Comparison of ENCODE assay signal across 3 cellular contexts in the genomic region with DNA sequence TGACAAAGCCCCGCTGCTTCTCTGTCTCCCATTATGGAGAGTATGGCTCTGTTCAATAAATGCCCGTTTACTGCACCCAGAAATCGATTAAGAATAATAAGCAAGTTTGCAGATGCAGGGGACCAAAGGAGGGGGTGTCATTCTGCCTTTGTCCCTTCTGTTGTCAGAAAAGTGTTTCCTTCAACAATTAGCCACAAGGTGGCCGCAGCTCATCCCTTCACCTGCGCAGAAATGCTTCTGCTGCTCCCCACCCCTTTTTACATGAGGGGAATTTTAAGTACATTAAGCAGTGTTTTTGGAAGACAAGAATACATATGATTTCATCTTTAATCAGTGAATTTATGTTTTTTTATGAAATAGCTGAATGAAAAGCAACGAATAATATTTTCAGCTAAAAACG.
TF ChIP-seq lines count a peak whose summit lies in the region.

No MANE protein-coding gene starts in this region.

TF ChIP-seq in SK-N-SH, 30 proteins besides CTCF, POLR2A, EP300 and RAD21 (continued from another document):
- TF ChIP-seq, protein P1, sequence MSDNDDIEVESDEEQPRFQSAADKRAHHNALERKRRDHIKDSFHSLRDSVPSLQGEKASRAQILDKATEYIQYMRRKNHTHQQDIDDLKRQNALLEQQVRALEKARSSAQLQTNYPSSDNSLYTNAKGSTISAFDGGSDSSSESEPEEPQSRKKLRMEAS (IDR thresholded peaks at IDR 0.05; ENCODE audit: low read depth): no peak
- TF ChIP-seq FOXJ3 (CRISPR knock-in tag; IDR thresholded peaks at IDR 0.05): no peak
- TF ChIP-seq NRF1 (IDR thresholded peaks at IDR 0.05; ENCODE audit: low read depth, low read length): no peak
- TF ChIP-seq, protein P2, sequence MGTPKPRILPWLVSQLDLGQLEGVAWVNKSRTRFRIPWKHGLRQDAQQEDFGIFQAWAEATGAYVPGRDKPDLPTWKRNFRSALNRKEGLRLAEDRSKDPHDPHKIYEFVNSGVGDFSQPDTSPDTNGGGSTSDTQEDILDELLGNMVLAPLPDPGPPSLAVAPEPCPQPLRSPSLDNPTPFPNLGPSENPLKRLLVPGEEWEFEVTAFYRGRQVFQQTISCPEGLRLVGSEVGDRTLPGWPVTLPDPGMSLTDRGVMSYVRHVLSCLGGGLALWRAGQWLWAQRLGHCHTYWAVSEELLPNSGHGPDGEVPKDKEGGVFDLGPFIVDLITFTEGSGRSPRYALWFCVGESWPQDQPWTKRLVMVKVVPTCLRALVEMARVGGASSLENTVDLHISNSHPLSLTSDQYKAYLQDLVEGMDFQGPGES (IDR thresholded peaks at IDR 0.05; ENCODE audit: low read depth, low read length): no peak

TF ChIP-seq in SK-N-SH treated with all-trans-retinoic acid at 6 μM for 48 hours, 23 proteins besides CTCF, POLR2A, EP300 and RAD21 (continued from another document and continues in another):
- TF ChIP-seq, protein P3, sequence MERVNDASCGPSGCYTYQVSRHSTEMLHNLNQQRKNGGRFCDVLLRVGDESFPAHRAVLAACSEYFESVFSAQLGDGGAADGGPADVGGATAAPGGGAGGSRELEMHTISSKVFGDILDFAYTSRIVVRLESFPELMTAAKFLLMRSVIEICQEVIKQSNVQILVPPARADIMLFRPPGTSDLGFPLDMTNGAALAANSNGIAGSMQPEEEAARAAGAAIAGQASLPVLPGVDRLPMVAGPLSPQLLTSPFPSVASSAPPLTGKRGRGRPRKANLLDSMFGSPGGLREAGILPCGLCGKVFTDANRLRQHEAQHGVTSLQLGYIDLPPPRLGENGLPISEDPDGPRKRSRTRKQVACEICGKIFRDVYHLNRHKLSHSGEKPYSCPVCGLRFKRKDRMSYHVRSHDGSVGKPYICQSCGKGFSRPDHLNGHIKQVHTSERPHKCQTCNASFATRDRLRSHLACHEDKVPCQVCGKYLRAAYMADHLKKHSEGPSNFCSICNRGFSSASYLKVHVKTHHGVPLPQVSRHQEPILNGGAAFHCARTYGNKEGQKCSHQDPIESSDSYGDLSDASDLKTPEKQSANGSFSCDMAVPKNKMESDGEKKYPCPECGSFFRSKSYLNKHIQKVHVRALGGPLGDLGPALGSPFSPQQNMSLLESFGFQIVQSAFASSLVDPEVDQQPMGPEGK (CRISPR knock-in tag; IDR thresholded peaks at IDR 0.05; ENCODE audit: borderline replicate concordance): no peak
- TF ChIP-seq PPARA (CRISPR knock-in tag; IDR thresholded peaks at IDR 0.05; ENCODE audit: borderline replicate concordance): no peak
- TF ChIP-seq, protein P4, sequence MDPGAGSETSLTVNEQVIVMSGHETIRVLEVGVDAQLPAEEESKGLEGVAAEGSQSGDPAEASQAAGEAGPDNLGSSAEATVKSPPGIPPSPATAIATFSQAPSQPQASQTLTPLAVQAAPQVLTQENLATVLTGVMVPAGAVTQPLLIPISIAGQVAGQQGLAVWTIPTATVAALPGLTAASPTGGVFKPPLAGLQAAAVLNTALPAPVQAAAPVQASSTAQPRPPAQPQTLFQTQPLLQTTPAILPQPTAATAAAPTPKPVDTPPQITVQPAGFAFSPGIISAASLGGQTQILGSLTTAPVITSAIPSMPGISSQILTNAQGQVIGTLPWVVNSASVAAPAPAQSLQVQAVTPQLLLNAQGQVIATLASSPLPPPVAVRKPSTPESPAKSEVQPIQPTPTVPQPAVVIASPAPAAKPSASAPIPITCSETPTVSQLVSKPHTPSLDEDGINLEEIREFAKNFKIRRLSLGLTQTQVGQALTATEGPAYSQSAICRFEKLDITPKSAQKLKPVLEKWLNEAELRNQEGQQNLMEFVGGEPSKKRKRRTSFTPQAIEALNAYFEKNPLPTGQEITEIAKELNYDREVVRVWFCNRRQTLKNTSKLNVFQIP (CRISPR knock-in tag; IDR thresholded peaks at IDR 0.05; ENCODE audit: borderline replicate concordance, low read depth): no peak
- no peak for TF ChIP-seq ESRRG (CRISPR knock-in tag; IDR thresholded peaks at IDR 0.05)
- TF ChIP-seq ZNF565 (CRISPR knock-in tag; conservative IDR thresholded peaks at IDR 0.05; ENCODE audit: low read depth): no peak
- no peak for TF ChIP-seq ZNF8 (CRISPR knock-in tag; IDR thresholded peaks at IDR 0.05)
- TF ChIP-seq BACH2 (CRISPR knock-in tag; IDR thresholded peaks at IDR 0.05; ENCODE audit: borderline replicate concordance): no peak
- TF ChIP-seq, protein P5, sequence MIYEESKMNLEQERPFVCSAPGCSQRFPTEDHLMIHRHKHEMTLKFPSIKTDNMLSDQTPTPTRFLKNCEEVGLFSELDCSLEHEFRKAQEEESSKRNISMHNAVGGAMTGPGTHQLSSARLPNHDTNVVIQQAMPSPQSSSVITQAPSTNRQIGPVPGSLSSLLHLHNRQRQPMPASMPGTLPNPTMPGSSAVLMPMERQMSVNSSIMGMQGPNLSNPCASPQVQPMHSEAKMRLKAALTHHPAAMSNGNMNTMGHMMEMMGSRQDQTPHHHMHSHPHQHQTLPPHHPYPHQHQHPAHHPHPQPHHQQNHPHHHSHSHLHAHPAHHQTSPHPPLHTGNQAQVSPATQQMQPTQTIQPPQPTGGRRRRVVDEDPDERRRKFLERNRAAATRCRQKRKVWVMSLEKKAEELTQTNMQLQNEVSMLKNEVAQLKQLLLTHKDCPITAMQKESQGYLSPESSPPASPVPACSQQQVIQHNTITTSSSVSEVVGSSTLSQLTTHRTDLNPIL (CRISPR knock-in tag; IDR thresholded peaks at IDR 0.05; ENCODE audit: low read depth): no peak
- no peak for TF ChIP-seq TCF4 (CRISPR knock-in tag; IDR thresholded peaks at IDR 0.05; ENCODE audit: borderline replicate concordance)
- TF ChIP-seq, protein P6, sequence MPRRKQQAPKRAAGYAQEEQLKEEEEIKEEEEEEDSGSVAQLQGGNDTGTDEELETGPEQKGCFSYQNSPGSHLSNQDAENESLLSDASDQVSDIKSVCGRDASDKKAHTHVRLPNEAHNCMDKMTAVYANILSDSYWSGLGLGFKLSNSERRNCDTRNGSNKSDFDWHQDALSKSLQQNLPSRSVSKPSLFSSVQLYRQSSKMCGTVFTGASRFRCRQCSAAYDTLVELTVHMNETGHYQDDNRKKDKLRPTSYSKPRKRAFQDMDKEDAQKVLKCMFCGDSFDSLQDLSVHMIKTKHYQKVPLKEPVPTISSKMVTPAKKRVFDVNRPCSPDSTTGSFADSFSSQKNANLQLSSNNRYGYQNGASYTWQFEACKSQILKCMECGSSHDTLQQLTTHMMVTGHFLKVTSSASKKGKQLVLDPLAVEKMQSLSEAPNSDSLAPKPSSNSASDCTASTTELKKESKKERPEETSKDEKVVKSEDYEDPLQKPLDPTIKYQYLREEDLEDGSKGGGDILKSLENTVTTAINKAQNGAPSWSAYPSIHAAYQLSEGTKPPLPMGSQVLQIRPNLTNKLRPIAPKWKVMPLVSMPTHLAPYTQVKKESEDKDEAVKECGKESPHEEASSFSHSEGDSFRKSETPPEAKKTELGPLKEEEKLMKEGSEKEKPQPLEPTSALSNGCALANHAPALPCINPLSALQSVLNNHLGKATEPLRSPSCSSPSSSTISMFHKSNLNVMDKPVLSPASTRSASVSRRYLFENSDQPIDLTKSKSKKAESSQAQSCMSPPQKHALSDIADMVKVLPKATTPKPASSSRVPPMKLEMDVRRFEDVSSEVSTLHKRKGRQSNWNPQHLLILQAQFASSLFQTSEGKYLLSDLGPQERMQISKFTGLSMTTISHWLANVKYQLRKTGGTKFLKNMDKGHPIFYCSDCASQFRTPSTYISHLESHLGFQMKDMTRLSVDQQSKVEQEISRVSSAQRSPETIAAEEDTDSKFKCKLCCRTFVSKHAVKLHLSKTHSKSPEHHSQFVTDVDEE (CRISPR knock-in tag; IDR thresholded peaks at IDR 0.05): no peak
- TF ChIP-seq OSR1 (CRISPR knock-in tag; IDR thresholded peaks at IDR 0.05): no peak
- no peak for TF ChIP-seq CSDC2 (CRISPR knock-in tag; IDR thresholded peaks at IDR 0.05)

TF ChIP-seq in K562, 482 proteins besides CTCF, POLR2A, EP300 and RAD21 (continues in another document):
- TF ChIP-seq, protein P7, sequence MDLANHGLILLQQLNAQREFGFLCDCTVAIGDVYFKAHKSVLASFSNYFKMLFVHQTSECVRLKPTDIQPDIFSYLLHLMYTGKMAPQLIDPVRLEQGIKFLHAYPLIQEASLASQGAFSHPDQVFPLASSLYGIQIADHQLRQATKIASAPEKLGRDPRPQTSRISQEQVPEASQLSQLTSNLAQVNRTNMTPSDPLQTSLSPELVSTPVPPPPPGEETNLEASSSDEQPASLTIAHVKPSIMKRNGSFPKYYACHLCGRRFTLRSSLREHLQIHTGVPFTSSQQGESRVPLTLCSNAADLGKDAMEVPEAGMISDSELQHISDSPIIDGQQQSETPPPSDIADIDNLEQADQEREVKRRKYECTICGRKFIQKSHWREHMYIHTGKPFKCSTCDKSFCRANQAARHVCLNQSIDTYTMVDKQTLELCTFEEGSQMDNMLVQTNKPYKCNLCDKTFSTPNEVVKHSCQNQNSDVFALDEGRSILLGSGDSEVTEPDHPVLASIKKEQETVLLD (IDR thresholded peaks at IDR 0.05): no peak
- TF ChIP-seq ARID2 (IDR thresholded peaks at IDR 0.05) (no peak), ZNF778 (CRISPR knock-in tag; IDR thresholded peaks at IDR 0.05) (no peak), MEF2D (tag; conservative IDR thresholded peaks at IDR 0.05; ENCODE audit: low read depth) (no peak), EGR1 (conservative IDR thresholded peaks at IDR 0.05) (no peak), C11orf30 (IDR thresholded peaks at IDR 0.05; ENCODE audit: low read depth) (no peak), NFIC (IDR thresholded peaks at IDR 0.05) (no peak)
- TF ChIP-seq, protein P8, sequence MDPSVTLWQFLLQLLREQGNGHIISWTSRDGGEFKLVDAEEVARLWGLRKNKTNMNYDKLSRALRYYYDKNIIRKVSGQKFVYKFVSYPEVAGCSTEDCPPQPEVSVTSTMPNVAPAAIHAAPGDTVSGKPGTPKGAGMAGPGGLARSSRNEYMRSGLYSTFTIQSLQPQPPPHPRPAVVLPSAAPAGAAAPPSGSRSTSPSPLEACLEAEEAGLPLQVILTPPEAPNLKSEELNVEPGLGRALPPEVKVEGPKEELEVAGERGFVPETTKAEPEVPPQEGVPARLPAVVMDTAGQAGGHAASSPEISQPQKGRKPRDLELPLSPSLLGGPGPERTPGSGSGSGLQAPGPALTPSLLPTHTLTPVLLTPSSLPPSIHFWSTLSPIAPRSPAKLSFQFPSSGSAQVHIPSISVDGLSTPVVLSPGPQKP (CRISPR knock-in tag; IDR thresholded peaks at IDR 0.05): no peak
- TF ChIP-seq, protein P9, sequence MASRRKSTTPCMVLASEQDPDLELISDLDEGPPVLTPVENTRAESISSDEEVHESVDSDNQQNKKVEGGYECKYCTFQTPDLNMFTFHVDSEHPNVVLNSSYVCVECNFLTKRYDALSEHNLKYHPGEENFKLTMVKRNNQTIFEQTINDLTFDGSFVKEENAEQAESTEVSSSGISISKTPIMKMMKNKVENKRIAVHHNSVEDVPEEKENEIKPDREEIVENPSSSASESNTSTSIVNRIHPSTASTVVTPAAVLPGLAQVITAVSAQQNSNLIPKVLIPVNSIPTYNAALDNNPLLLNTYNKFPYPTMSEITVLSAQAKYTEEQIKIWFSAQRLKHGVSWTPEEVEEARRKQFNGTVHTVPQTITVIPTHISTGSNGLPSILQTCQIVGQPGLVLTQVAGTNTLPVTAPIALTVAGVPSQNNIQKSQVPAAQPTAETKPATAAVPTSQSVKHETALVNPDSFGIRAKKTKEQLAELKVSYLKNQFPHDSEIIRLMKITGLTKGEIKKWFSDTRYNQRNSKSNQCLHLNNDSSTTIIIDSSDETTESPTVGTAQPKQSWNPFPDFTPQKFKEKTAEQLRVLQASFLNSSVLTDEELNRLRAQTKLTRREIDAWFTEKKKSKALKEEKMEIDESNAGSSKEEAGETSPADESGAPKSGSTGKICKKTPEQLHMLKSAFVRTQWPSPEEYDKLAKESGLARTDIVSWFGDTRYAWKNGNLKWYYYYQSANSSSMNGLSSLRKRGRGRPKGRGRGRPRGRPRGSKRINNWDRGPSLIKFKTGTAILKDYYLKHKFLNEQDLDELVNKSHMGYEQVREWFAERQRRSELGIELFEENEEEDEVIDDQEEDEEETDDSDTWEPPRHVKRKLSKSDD (conservative IDR thresholded peaks at IDR 0.05; ENCODE audit: low read length): no peak
- TF ChIP-seq, protein P10, sequence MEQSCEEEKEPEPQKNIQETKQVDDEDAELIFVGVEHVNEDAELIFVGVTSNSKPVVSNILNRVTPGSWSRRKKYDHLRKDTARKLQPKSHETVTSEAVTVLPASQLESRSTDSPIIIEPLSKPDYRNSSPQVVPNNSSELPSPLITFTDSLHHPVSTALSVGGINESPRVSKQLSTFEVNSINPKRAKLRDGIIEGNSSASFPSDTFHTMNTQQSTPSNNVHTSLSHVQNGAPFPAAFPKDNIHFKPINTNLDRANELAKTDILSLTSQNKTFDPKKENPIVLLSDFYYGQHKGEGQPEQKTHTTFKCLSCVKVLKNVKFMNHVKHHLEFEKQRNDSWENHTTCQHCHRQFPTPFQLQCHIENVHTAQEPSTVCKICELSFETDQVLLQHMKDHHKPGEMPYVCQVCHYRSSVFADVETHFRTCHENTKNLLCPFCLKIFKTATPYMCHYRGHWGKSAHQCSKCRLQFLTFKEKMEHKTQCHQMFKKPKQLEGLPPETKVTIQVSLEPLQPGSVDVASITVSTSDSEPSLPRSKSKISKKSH (CRISPR knock-in tag; IDR thresholded peaks at IDR 0.05): no peak
- TF ChIP-seq, protein P11, sequence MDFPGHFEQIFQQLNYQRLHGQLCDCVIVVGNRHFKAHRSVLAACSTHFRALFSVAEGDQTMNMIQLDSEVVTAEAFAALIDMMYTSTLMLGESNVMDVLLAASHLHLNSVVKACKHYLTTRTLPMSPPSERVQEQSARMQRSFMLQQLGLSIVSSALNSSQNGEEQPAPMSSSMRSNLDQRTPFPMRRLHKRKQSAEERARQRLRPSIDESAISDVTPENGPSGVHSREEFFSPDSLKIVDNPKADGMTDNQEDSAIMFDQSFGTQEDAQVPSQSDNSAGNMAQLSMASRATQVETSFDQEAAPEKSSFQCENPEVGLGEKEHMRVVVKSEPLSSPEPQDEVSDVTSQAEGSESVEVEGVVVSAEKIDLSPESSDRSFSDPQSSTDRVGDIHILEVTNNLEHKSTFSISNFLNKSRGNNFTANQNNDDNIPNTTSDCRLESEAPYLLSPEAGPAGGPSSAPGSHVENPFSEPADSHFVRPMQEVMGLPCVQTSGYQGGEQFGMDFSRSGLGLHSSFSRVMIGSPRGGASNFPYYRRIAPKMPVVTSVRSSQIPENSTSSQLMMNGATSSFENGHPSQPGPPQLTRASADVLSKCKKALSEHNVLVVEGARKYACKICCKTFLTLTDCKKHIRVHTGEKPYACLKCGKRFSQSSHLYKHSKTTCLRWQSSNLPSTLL (IDR thresholded peaks at IDR 0.05): no peak
- TF ChIP-seq, protein P12, sequence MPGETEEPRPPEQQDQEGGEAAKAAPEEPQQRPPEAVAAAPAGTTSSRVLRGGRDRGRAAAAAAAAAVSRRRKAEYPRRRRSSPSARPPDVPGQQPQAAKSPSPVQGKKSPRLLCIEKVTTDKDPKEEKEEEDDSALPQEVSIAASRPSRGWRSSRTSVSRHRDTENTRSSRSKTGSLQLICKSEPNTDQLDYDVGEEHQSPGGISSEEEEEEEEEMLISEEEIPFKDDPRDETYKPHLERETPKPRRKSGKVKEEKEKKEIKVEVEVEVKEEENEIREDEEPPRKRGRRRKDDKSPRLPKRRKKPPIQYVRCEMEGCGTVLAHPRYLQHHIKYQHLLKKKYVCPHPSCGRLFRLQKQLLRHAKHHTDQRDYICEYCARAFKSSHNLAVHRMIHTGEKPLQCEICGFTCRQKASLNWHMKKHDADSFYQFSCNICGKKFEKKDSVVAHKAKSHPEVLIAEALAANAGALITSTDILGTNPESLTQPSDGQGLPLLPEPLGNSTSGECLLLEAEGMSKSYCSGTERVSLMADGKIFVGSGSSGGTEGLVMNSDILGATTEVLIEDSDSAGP (CRISPR knock-in tag; IDR thresholded peaks at IDR 0.05): no peak
- TF ChIP-seq, protein P13, sequence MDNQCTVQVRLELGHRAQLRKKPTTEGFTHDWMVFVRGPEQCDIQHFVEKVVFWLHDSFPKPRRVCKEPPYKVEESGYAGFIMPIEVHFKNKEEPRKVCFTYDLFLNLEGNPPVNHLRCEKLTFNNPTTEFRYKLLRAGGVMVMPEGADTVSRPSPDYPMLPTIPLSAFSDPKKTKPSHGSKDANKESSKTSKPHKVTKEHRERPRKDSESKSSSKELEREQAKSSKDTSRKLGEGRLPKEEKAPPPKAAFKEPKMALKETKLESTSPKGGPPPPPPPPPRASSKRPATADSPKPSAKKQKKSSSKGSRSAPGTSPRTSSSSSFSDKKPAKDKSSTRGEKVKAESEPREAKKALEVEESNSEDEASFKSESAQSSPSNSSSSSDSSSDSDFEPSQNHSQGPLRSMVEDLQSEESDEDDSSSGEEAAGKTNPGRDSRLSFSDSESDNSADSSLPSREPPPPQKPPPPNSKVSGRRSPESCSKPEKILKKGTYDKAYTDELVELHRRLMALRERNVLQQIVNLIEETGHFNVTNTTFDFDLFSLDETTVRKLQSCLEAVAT (IDR thresholded peaks at IDR 0.05): no peak
